ENCODE assay signal across 8 cellular contexts in the genomic region with DNA sequence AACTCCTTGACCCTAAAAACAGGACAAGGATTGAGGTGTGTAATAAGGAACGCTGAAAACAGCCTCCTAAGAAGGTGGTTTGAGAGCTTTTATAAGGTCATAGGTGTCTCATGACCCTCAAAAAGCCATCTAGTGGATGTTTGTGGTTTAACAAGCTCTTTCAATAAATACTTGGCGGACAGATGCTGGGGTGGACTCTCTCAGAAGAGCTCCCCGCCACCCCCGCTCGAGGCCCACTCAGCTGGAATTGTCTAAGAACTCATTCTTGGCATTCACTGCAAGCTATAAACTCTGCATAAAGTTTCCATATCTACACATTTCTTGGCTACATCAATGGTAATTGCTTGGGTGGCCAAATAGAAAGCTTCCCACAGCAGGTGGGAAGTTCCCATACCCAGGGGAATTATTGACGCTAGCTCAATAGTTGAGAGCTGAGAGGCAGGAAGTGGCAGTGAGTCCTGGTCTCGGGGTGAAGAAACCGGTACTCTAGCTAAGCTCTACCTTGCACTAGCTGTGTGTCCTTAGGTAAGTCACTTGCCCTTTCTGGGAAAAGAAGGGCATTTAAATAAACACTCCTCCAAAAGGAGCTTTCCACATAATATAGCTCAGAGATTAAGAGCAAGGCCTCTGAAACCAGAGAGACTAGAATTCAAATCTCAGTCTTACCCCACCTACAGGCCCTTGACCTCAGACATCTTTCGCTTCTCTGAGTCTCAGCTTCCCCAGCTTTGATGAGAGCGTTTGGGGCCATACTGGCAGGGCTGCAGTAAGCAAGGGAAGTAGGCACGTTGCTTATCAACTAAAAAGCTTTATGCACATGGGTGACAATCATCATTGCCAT. TPM values are rescaled to one million over a fixed set of nuclear protein-coding genes. Genes with fewer than 3 reads are reported as not detected.
A peak's percentile ranks its signal among the peaks of the same experiment; 100 is the strongest.
DNase-seq lines count a peak whose midpoint lies in the region; ATAC-seq and TF ChIP-seq lines count a peak whose summit lies in the region.

No MANE protein-coding gene starts in this region.

- ATAC-seq in GM19438 (IDR thresholded peaks at IDR 0.05; ENCODE audit: low read depth, unreplicated experiment): peak; percentile 69
- ATAC-seq in HG03378 (IDR thresholded peaks at IDR 0.05; ENCODE audit: unreplicated experiment): peak; percentile 69
- ATAC-seq in effector memory CD8-positive, alpha-beta T cell (replicated peaks): no peak

- H3K27ac ChIP-seq in VCaP: no peak overlapping the region

- H3K9me3 Mint-ChIP-seq in effector memory CD8-positive, alpha-beta T cell: no peaks in the 10 kb centered on the region

- no peaks in the 10 kb centered on the region for H3K36me3 Mint-ChIP-seq in effector memory CD8-positive, alpha-beta T cell (ENCODE audit: insufficient read depth)

- peak overlapping the region; percentile 47 for H3K4me3 ChIP-seq in GM12865 (ENCODE audit: low read depth, low read length)
- no peak overlapping the region for H3K4me3 ChIP-seq in retinal pigment epithelial cell (ENCODE audit: low read length)

- DNase-seq in GM12865 (ENCODE audit: low read depth) (peak; percentile 95), retinal pigment epithelial cell (ENCODE audit: low read depth) (no peak), mucosa of gallbladder (ENCODE audit: low spot score) (no peak), H4 (ENCODE audit: low spot score) (no peak)
- DNase-seq in effector memory CD8-positive, alpha-beta T cell: no peak

- no peaks in the 10 kb centered on the region for H3K4me1 Mint-ChIP-seq in effector memory CD8-positive, alpha-beta T cell (ENCODE audit: low read depth in 2 of 2)

- H3K27ac Mint-ChIP-seq in effector memory CD8-positive, alpha-beta T cell: no peak overlapping the region

- peaks cover 55 to 91% of the 10 kb centered on the region in 2 donors for H3K27me3 Mint-ChIP-seq in effector memory CD8-positive, alpha-beta T cell

- H3K4me3 Mint-ChIP-seq in effector memory CD8-positive, alpha-beta T cell: no peak overlapping the region

- TF ChIP-seq CTCF in GM12865 (IDR thresholded peaks at IDR 0.05; ENCODE audit: insufficient read depth, low read depth, low read length, missing control alignments): peak; percentile 59
- TF ChIP-seq CTCF in VCaP (conservative IDR thresholded peaks at IDR 0.05): peak; percentile 61
- TF ChIP-seq CTCF in retinal pigment epithelial cell (conservative IDR thresholded peaks at IDR 0.05; ENCODE audit: low read depth, low read length): peak; percentile 35

RNA-seq across cellular contexts. Expression of a gene that starts 6.4 kb away (rescaled TPM):
- total RNA-seq in mucosa of gallbladder: not detected
- total RNA-seq in H4 (2014; rRNA removed; shearing (Covaris generic)): not detected in 2 replicates

RNA-seq across cellular contexts. Expression of a gene that starts 22.1 kb away (rescaled TPM):
- total RNA-seq in mucosa of gallbladder: not detected
- total RNA-seq in H4 (2014; rRNA removed; shearing (Covaris generic)): not detected in 2 replicates

RNA-seq across cellular contexts. Expression of a gene that starts 38.6 kb away (rescaled TPM):
- not detected for total RNA-seq in mucosa of gallbladder
- not detected in 2 replicates for total RNA-seq in H4 (2014; rRNA removed; shearing (Covaris generic))
